ENCODE assay signal across 38 cellular contexts in genomic region chr2:31802711-31803110, GRCh38.
"Had no signal": no experiment of that assay in that cellular context is flagged by ENCODE, and none has a peak within 500 bp of the region (broad histone marks: within the 10 kb centered on the region; RNA-seq: fewer than 3 reads in every experiment).

No MANE protein-coding gene starts in this region.

- H3K36me3 Mint-ChIP-seq: activated naive CD4-positive, alpha-beta T cell treated with anti-CD3 and anti-CD28 coated beads, Interleukin-2, amount 50 U/mL, for 24 hours had no signal

- H3K9me3 ChIP-seq: adrenal gland, body of pancreas, colonic mucosa had no signal

- H3K4me1 Mint-ChIP-seq: activated CD8-positive, alpha-beta memory T cell treated with anti-CD3 and anti-CD28 coated beads, Interleukin-2, amount 10 ng/mL, durations not matched to agents 7 days and 5 days; activated naive CD8-positive, alpha-beta T cell treated with anti-CD3 and anti-CD28 coated beads for 36 hours; activated naive CD8-positive, alpha-beta T cell treated with anti-CD3 and anti-CD28 coated beads, Interleukin-2, amount 50 U/mL, for 24 hours; endodermal cell; T-helper 17 cell had no signal

- FAIRE-seq: frontal cortex had no signal

- H3K4me1 ChIP-seq: body of pancreas, breast epithelium, colonic mucosa, heart left ventricle had no signal

- H3K27me3 ChIP-seq: adrenal gland, body of pancreas, breast epithelium, cardiac muscle cell, colonic mucosa, heart left ventricle had no signal

- DNase-seq: activated CD4-positive, alpha-beta memory T cell treated with anti-CD3 and anti-CD28 coated beads for 36 hours; activated CD4-positive, alpha-beta T cell treated with anti-CD3 and anti-CD28 coated beads for 36 hours; activated CD4-positive, alpha-beta T cell treated with anti-CD3 and anti-CD28 coated beads, Interleukin-2, amount 10 ng/mL, durations not matched to agents 24 days and 14 days; activated CD4-positive, CD25-positive, alpha-beta regulatory T cell; activated CD4-positive, CD25-positive, alpha-beta regulatory T cell treated with anti-CD3 and anti-CD28 coated beads, Interleukin-2, amount 50 U/mL, for 72 hours; activated CD8-positive, alpha-beta memory T cell treated with anti-CD3 and anti-CD28 coated beads, Interleukin-2, amount 10 ng/mL, durations not matched to agents 7 days and 5 days; activated CD8-positive, alpha-beta memory T cell treated with anti-CD3 and anti-CD28 coated beads, Interleukin-2, amount 50 U/mL, for 4 hours; activated CD8-positive, alpha-beta T cell treated with anti-CD3 and anti-CD28 coated beads, Interleukin-2, amount 10 ng/mL, durations not matched to agents 7 days and 5 days; activated effector memory CD4-positive, alpha-beta T cell treated with anti-CD3 and anti-CD28 coated beads, Interleukin-2, amount 50 U/mL, for 16 hours; activated naive CD4-positive, alpha-beta T cell treated with anti-CD3 and anti-CD28 coated beads for 36 hours; activated naive CD8-positive, alpha-beta T cell treated with anti-CD3 and anti-CD28 coated beads for 36 hours; activated naive CD8-positive, alpha-beta T cell treated with anti-CD3 and anti-CD28 coated beads, Interleukin-2, amount 50 U/mL, for 24 hours; activated T-cell treated with anti-CD3 and anti-CD28 coated beads, Interleukin-2, amount 50 U/mL, for 1 hour; activated T-cell treated with anti-CD3 and anti-CD28 coated beads, Interleukin-2, amount 50 U/mL, for 48 hours; adrenal gland; amygdala; aorta; body of pancreas; central memory CD4-positive, alpha-beta T cell; cerebellar nuclear complex; colonic mucosa; effector CD8-positive, alpha-beta T cell; endodermal cell; foreskin fibroblast; glutamatergic neuron; heart left ventricle; T-helper 1 cell; T-helper 17 cell; T1000; WERI-Rb-1 had no signal

- H3K9me3 Mint-ChIP-seq: activated naive CD4-positive, alpha-beta T cell treated with anti-CD3 and anti-CD28 coated beads, Interleukin-2, amount 50 U/mL, for 24 hours; activated T-helper 2 cell treated with anti-CD3 and anti-CD28 coated beads, Interferon-gamma antibody, Interleukin-2, Interleukin-4, amounts not matched to agents 10 μg/mL and 5 μg/mL and 100 μg/mL, durations not matched to agents 14 hours and 24 hours and 36 hours had no signal

- H3K4me3 ChIP-seq: adrenal gland, body of pancreas, breast epithelium, cardiac muscle cell, colonic mucosa, heart left ventricle had no signal

- H3K27ac ChIP-seq: adrenal gland, body of pancreas, breast epithelium, cardiac muscle cell, colonic mucosa, heart left ventricle, WERI-Rb-1 had no signal

- ATAC-seq: activated CD4-positive, alpha-beta T cell treated with anti-CD3 and anti-CD28 coated beads for 36 hours; activated CD8-positive, alpha-beta memory T cell treated with anti-CD3 and anti-CD28 coated beads, Interleukin-2, amount 10 ng/mL, durations not matched to agents 7 days and 5 days; activated CD8-positive, alpha-beta T cell treated with anti-CD3 and anti-CD28 coated beads, Interleukin-2, amount 10 ng/mL, durations not matched to agents 7 days and 5 days; activated naive CD8-positive, alpha-beta T cell treated with anti-CD3 and anti-CD28 coated beads, Interleukin-2, amount 50 U/mL, for 24 hours; body of pancreas; esophagus mucosa; heart left ventricle; T-helper 17 cell had no signal

- H3K27ac Mint-ChIP-seq: activated CD4-positive, alpha-beta memory T cell treated with anti-CD3 and anti-CD28 coated beads for 36 hours; activated CD4-positive, alpha-beta T cell treated with anti-CD3 and anti-CD28 coated beads for 36 hours; activated CD4-positive, alpha-beta T cell treated with anti-CD3 and anti-CD28 coated beads, Interleukin-2, amount 10 ng/mL, durations not matched to agents 24 days and 14 days; activated CD8-positive, alpha-beta memory T cell treated with anti-CD3 and anti-CD28 coated beads, Interleukin-2, amount 10 ng/mL, durations not matched to agents 7 days and 5 days; activated CD8-positive, alpha-beta T cell treated with anti-CD3 and anti-CD28 coated beads, Interleukin-2, amount 10 ng/mL, durations not matched to agents 7 days and 5 days; activated naive CD4-positive, alpha-beta T cell treated with anti-CD3 and anti-CD28 coated beads for 36 hours; activated naive CD4-positive, alpha-beta T cell treated with anti-CD3 and anti-CD28 coated beads, Interleukin-2, amount 50 U/mL, for 24 hours; activated naive CD8-positive, alpha-beta T cell treated with anti-CD3 and anti-CD28 coated beads for 36 hours; activated naive CD8-positive, alpha-beta T cell treated with anti-CD3 and anti-CD28 coated beads, Interleukin-2, amount 50 U/mL, for 24 hours; activated T-helper 1 cell treated with anti-CD3 and anti-CD28 coated beads, Interleukin-12 subunit alpha, Interleukin-12 subunit beta, Interleukin-2, Interleukin-4 antibody, amounts not matched to agents 30 ng/mL and 10 ng/mL and 1 ng/mL, durations not matched to agents 14 hours and 24 hours and 36 hours; activated T-helper 2 cell treated with anti-CD3 and anti-CD28 coated beads, Interferon-gamma antibody, Interleukin-2, Interleukin-4, amounts not matched to agents 10 μg/mL and 5 μg/mL and 100 μg/mL, durations not matched to agents 14 hours and 24 hours and 36 hours; endodermal cell; T-helper 17 cell; T-helper 2 cell treated with Interferon-gamma antibody and Interleukin-4, amounts not matched to agents 5 μg/mL and 100 μg/mL, for 36 hours had no signal

- H3K36me3 ChIP-seq: adrenal gland, breast epithelium, cardiac muscle cell, colonic mucosa, heart left ventricle, WERI-Rb-1 had no signal

- H3K4me3 Mint-ChIP-seq: activated CD4-positive, alpha-beta memory T cell treated with anti-CD3 and anti-CD28 coated beads for 36 hours; activated CD4-positive, alpha-beta T cell treated with anti-CD3 and anti-CD28 coated beads for 36 hours; activated CD4-positive, alpha-beta T cell treated with anti-CD3 and anti-CD28 coated beads, Interleukin-2, amount 10 ng/mL, durations not matched to agents 24 days and 14 days; activated CD8-positive, alpha-beta memory T cell treated with anti-CD3 and anti-CD28 coated beads, Interleukin-2, amount 10 ng/mL, durations not matched to agents 7 days and 5 days; activated CD8-positive, alpha-beta T cell treated with anti-CD3 and anti-CD28 coated beads, Interleukin-2, amount 10 ng/mL, durations not matched to agents 7 days and 5 days; activated naive CD4-positive, alpha-beta T cell treated with anti-CD3 and anti-CD28 coated beads for 36 hours; activated naive CD4-positive, alpha-beta T cell treated with anti-CD3 and anti-CD28 coated beads, Interleukin-2, amount 50 U/mL, for 24 hours; activated naive CD8-positive, alpha-beta T cell treated with anti-CD3 and anti-CD28 coated beads for 36 hours; activated naive CD8-positive, alpha-beta T cell treated with anti-CD3 and anti-CD28 coated beads, Interleukin-2, amount 50 U/mL, for 24 hours; activated T-helper 1 cell treated with anti-CD3 and anti-CD28 coated beads, Interleukin-12 subunit alpha, Interleukin-12 subunit beta, Interleukin-2, Interleukin-4 antibody, amounts not matched to agents 30 ng/mL and 10 ng/mL and 1 ng/mL, durations not matched to agents 14 hours and 24 hours and 36 hours; endodermal cell; T-helper 17 cell; T-helper 2 cell treated with Interferon-gamma antibody and Interleukin-4, amounts not matched to agents 5 μg/mL and 100 μg/mL, for 36 hours had no signal
